In genomic region chr2:111924617-111925107, GRCh38 we compare ENCODE assay signal across 23 cellular contexts. TPM values are rescaled to one million over a fixed set of nuclear protein-coding genes. Genes with fewer than 3 reads are reported as not detected.
A peak's percentile ranks its signal among the peaks of the same experiment; 100 is the strongest.
DNase-seq lines count a peak whose midpoint lies in the region; ATAC-seq, FAIRE-seq and TF ChIP-seq lines count a peak whose summit lies in the region.
"Had no signal": no experiment of that assay in that cellular context is flagged by ENCODE, and none has a peak within 500 bp of the region (broad histone marks: within the 10 kb centered on the region; RNA-seq: fewer than 3 reads in every experiment).

No MANE protein-coding gene starts in this region.

- H3K27me3 Mint-ChIP-seq in mesothelial cell of epicardium (ENCODE audit: low read depth): no peaks in the 10 kb centered on the region

- no peak overlapping the region for H3K9ac ChIP-seq in HepG2 (ENCODE audit: insufficient read depth, low read depth, low read length)
- H3K9ac ChIP-seq: GM23248 had no signal

- H3K27me3 ChIP-seq in PC-9 (ENCODE audit: insufficient read depth, low read depth): no peaks in the 10 kb centered on the region
- no peaks in the 10 kb centered on the region for H3K27me3 ChIP-seq in HepG2 (ENCODE audit: control insufficient read depth in 1 of 2, insufficient read depth in 2 of 2, low read length in 2 of 2)
- H3K27me3 ChIP-seq: MG63 had no signal

- BruUV-seq in PC-9 (replicated peaks; lab: Mats Ljungman, UMichigan) (no TSS peak), HepG2 (replicated peaks; lab: Mats Ljungman, UMichigan) (no TSS peak)

- H3K27ac Mint-ChIP-seq in mesothelial cell of epicardium: peak overlapping the region; percentile 41
- H3K27ac Mint-ChIP-seq: B cell, CD14-positive monocyte, HFFc6 had no signal

- 0 out of 2 replicates have a peak, but pooled peaks cover 5% of the 10 kb centered on the region for H3F3A ChIP-seq in PC-9 (ENCODE audit: insufficient read depth, low read depth)

- H3K4me3 ChIP-seq in PC-9 (no peak overlapping the region), HepG2 (replicated peaks in 1 of 3; ENCODE audit: insufficient read depth in 1 of 3, low read depth in 2 of 3, low read length in 3 of 3) (no peak overlapping the region)
- H3K4me3 ChIP-seq: GM23248, MG63 had no signal

- TF ChIP-seq RAD21 in HepG2 (CRISPR knock-in tag; IDR thresholded peaks at IDR 0.05): no peak

- no peak overlapping the region for H3K4me3 Mint-ChIP-seq in mesothelial cell of epicardium
- H3K4me3 Mint-ChIP-seq: B cell; CD14-positive monocyte; CD8-positive, alpha-beta memory T cell; HFFc6 had no signal

- H3K4me1 Mint-ChIP-seq in mesothelial cell of epicardium: peaks cover 45% of the 10 kb centered on the region
- H3K4me1 Mint-ChIP-seq: B cell; CD8-positive, alpha-beta memory T cell had no signal

- CTCF ChIA-PET in PC-9 (lab: Charles Lee) (no interaction called here), HepG2 (lab: Yijun Ruan, JAX; ENCODE audit: low intra/inter-chr PET ratio, low total read pairs) (no interaction called here)

- in situ Hi-C loops in HepG2 (cut with HindIII; ENCODE audit: extremely low pct_ligation_motif_present, low pct_unique_long_range_greater_than_20kb): no loop called here

- H3K9me3 Mint-ChIP-seq in mesothelial cell of epicardium: no peaks in the 10 kb centered on the region
- H3K9me3 Mint-ChIP-seq: CD14-positive monocyte; CD8-positive, alpha-beta memory T cell; HFFc6 had no signal

- intact Hi-C loops in PC-9 (cut with micrococcal nuclease; ENCODE audit: unreplicated experiment): loop anchor here (5.0 kb wide), 1 partner anchor 58 kb away; no protein-coding TSS in a partner anchor
- intact Hi-C loops in HepG2 (cut with micrococcal nuclease; ENCODE audit: unreplicated experiment): loop anchor here (5.0 kb wide), 1 partner anchor 37 kb away; no protein-coding TSS in a partner anchor

- no peak overlapping the region for H2AFZ ChIP-seq in PC-9
- no peak overlapping the region for H2AFZ ChIP-seq in HepG2 (ENCODE audit: low read length)
- H2AFZ ChIP-seq: GM23248 had no signal

- peaks cover 7% of the 10 kb centered on the region for H3K36me3 Mint-ChIP-seq in mesothelial cell of epicardium
- H3K36me3 Mint-ChIP-seq: CD8-positive, alpha-beta memory T cell had no signal

- H4K20me1 ChIP-seq in PC-9 (ENCODE audit: insufficient read depth) (no peaks in the 10 kb centered on the region), HepG2 (ENCODE audit: insufficient read depth, low read length) (no peaks in the 10 kb centered on the region)

- H3K9me3 ChIP-seq in PC-9 (ENCODE audit: insufficient read depth, low read depth) (no peaks in the 10 kb centered on the region), HepG2 (ENCODE audit: low read length) (no peaks in the 10 kb centered on the region)
- H3K9me3 ChIP-seq: MG63 had no signal

- TF ChIP-seq CTCF in PC-9 (conservative IDR thresholded peaks at IDR 0.05): no peak
- no peak for TF ChIP-seq CTCF in mesothelial cell of epicardium (IDR thresholded peaks at IDR 0.05; ENCODE audit: unreplicated experiment)
- no peak for TF ChIP-seq CTCF in HepG2 (CRISPR knock-in tag; IDR thresholded peaks at IDR 0.05)

- no peak for TF ChIP-seq EP300 in HepG2 (IDR thresholded peaks at IDR 0.05; ENCODE audit: low read depth in 2 of 2, low read length in 2 of 2)
- no peak for TF ChIP-seq EP300 in HepG2 (CRISPR knock-in tag; IDR thresholded peaks at IDR 0.05; ENCODE audit: borderline replicate concordance)

- WGBS in HepG2 (ENCODE audit: low lambda C conversion rate): 96% methylated on average over 3 of the region's 3 CpGs

- H3K27ac ChIP-seq in PC-9 (no peak overlapping the region), HepG2 (ENCODE audit: extremely low read length, insufficient read depth, low read length) (no peak overlapping the region)
- H3K27ac ChIP-seq: GM23248 had no signal

- no peak for ATAC-seq in HG02884 (IDR thresholded peaks at IDR 0.05; ENCODE audit: unreplicated experiment)
- ATAC-seq in HG03196 (IDR thresholded peaks at IDR 0.05; ENCODE audit: unreplicated experiment): no peak
- no peak for ATAC-seq in HepG2
- ATAC-seq: Panc1 had no signal

- no peaks in the 10 kb centered on the region for H3K36me3 ChIP-seq in PC-9 (ENCODE audit: low read depth)
- H3K36me3 ChIP-seq in HepG2 (replicated peaks in 1 of 2; ENCODE audit: control insufficient read depth in 1 of 2, insufficient read depth in 2 of 2, low read length in 2 of 2): peaks cover 8 to 34% of the 10 kb centered on the region in 2 experiments
- H3K36me3 ChIP-seq: MG63 had no signal

- no peaks in the 10 kb centered on the region for H3K9me2 ChIP-seq in PC-9 (ENCODE audit: insufficient read depth)

- TF ChIP-seq POLR2A in HepG2 (IDR thresholded peaks at IDR 0.05; ENCODE audit: insufficient read depth in 1 of 2, low read depth in 2 of 2, low read length in 2 of 2): no peak

- 0 out of 2 replicates have a peak overlapping the region, but pooled peaks have one; percentile 2 for H3K4me2 ChIP-seq in PC-9
- no peak overlapping the region for H3K4me2 ChIP-seq in HepG2 (ENCODE audit: low read depth, low read length)

- peaks cover 27% of the 10 kb centered on the region for H3K4me1 ChIP-seq in PC-9 (replicated peaks; ENCODE audit: insufficient read depth)
- H3K4me1 ChIP-seq in HepG2 (ENCODE audit: insufficient read depth, low read length): peaks cover 38% of the 10 kb centered on the region

- H3K79me2 ChIP-seq in PC-9 (ENCODE audit: low read depth) (no peaks in the 10 kb centered on the region), HepG2 (ENCODE audit: insufficient read depth, low read length) (peaks cover 44% of the 10 kb centered on the region)

- DNase-seq in ELF-1 (ENCODE audit: low read depth, low spot score) (peak; percentile 66), PC-9 (peak in 1 of 2 experiments; percentile 51), mesothelial cell of epicardium (ENCODE audit: low spot score in 2 of 2, unreplicated experiment in 2 of 2) (no peak), T-helper 9 cell (no peak), HepG2 (ENCODE audit: low spot score) (no peak)
- DNase-seq: CD8-positive, alpha-beta memory T cell; DMS153; GM23248; H7; HFFc6; IMR-90; KG1; MG63; NCI-H2029; NCI-H446 treated with DMSO at 0.1 percent for 48 hours; NCI-H526 treated with DMSO at 0.1 percent for 48 hours; SHP77 treated with DMSO at 0.1 percent for 48 hours had no signal

- no peak for FAIRE-seq in HepG2 (lab: Jason Lieb, UNC)
- FAIRE-seq: G401.6 had no signal

- POLR2A ChIA-PET in PC-9 (lab: Charles Lee; ENCODE audit: unreplicated experiment): no interaction called here
- POLR2A ChIA-PET in HepG2 (lab: Yijun Ruan, JAX): no interaction called here

TF ChIP-seq in HepG2, 621 proteins besides CTCF, POLR2A, EP300 and RAD21 (continues in another document):
- TF ChIP-seq NPAS2 (CRISPR knock-in tag; IDR thresholded peaks at IDR 0.05; ENCODE audit: borderline replicate concordance): no peak

RNA-seq across cellular contexts. Expression of gene MERTK, which starts 26.3 kb away (rescaled TPM):
- total RNA-seq in PC-9 (2021): 1.6 and 3.4 TPM in 2 replicates
- total RNA-seq in mesothelial cell of epicardium: 25.1 to 27.3 TPM (median 27.1 TPM) in 3 replicates
- 22.5 and 37.3 TPM in 2 replicates for total RNA-seq in HepG2 (2016; rRNA removed; fragmentation: Illumina TruSeq; extraction: Trizol)
- total RNA-seq in HepG2 (2016; cell fraction: cytosol; rRNA removed; fragmentation: Illumina TruSeq; extraction: Trizol; ENCODE audit: low read depth): 9.7 and 10.2 TPM in 2 replicates
- total RNA-seq in HepG2 (2016; cell fraction: insoluble cytoplasmic fraction; rRNA removed; fragmentation: Illumina TruSeq; extraction: Trizol): 20.5 and 38.2 TPM in 2 replicates
- total RNA-seq in HepG2 (2016; cell fraction: membrane; rRNA removed; fragmentation: Illumina TruSeq; extraction: Trizol): 9.9 and 11.4 TPM in 2 replicates
- 62.8 and 64.0 TPM in 2 replicates for total RNA-seq in HepG2 (2016; cell fraction: nucleus; rRNA removed; fragmentation: Illumina TruSeq; extraction: Trizol)
- polyA plus RNA-seq in HepG2 (2011; rRNA removed): 44.7 and 45.5 TPM in 2 replicates
- 32.3 and 35.9 TPM in 2 replicates for polyA plus RNA-seq in HepG2 (2011; cell fraction: cytosol; rRNA removed)
- polyA plus RNA-seq in HepG2 (2011; cell fraction: nucleus; rRNA removed): 74.2 and 85.4 TPM in 2 replicates
- 17.2 and 32.7 TPM in 2 replicates for polyA plus RNA-seq in HepG2 (2012)
- polyA plus RNA-seq in HepG2 (2016; cell fraction: cytosol; fragmentation: Illumina TruSeq; extraction: Trizol; ENCODE audit: low read depth): 1.2 and 1.5 TPM in 2 replicates
- 16.7 and 17.4 TPM in 2 replicates for polyA plus RNA-seq in HepG2 (2016; cell fraction: insoluble cytoplasmic fraction; fragmentation: Illumina TruSeq; extraction: Trizol; ENCODE audit: low read depth)
- polyA plus RNA-seq in HepG2 (2016; cell fraction: membrane; fragmentation: Illumina TruSeq; extraction: Trizol; ENCODE audit: low read depth): 3.4 TPM in 2 replicates
- polyA plus RNA-seq in HepG2 (2016; cell fraction: nucleus; fragmentation: Illumina TruSeq; extraction: Trizol; ENCODE audit: insufficient read depth, low read depth): 67.5 and 78.5 TPM in 2 replicates
- polyA minus RNA-seq in HepG2 (2011; rRNA and poly(A)+ RNA removed; ENCODE audit: low replicate concordance): 46.5 TPM in 1 of 2 replicates, not detected in the other
- polyA minus RNA-seq in HepG2 (2011; cell fraction: cytosol; rRNA and poly(A)+ RNA removed): 24.0 and 26.2 TPM in 2 replicates
- 55.6 and 65.1 TPM in 2 replicates for polyA minus RNA-seq in HepG2 (2011; cell fraction: nucleus; rRNA and poly(A)+ RNA removed)
- total RNA-seq: HFFc6 had no signal
- polyA plus RNA-seq: GM23248 had no signal

RNA-seq across cellular contexts. Expression of gene ANAPC1, which starts 40.7 kb away (rescaled TPM):
- total RNA-seq in PC-9 (2021) (59.6 and 65.1 TPM in 2 replicates), mesothelial cell of epicardium (54.0 to 56.5 TPM (median 54.0 TPM) in 3 replicates), HepG2 (2016; rRNA removed; fragmentation: Illumina TruSeq; extraction: Trizol) (89.7 and 109 TPM in 2 replicates)
- total RNA-seq in HepG2 (2016; cell fraction: cytosol; rRNA removed; fragmentation: Illumina TruSeq; extraction: Trizol; ENCODE audit: low read depth): 23.1 and 23.4 TPM in 2 replicates
- 86.7 and 103 TPM in 2 replicates for total RNA-seq in HepG2 (2016; cell fraction: insoluble cytoplasmic fraction; rRNA removed; fragmentation: Illumina TruSeq; extraction: Trizol)
- 38.6 and 43.3 TPM in 2 replicates for total RNA-seq in HepG2 (2016; cell fraction: membrane; rRNA removed; fragmentation: Illumina TruSeq; extraction: Trizol)
- total RNA-seq in HepG2 (2016; cell fraction: nucleus; rRNA removed; fragmentation: Illumina TruSeq; extraction: Trizol): 120 and 143 TPM in 2 replicates
- polyA plus RNA-seq in HepG2 (2011; rRNA removed): 42.9 and 50.0 TPM in 2 replicates
- 36.9 and 41.2 TPM in 2 replicates for polyA plus RNA-seq in HepG2 (2011; cell fraction: cytosol; rRNA removed)
- polyA plus RNA-seq in HepG2 (2011; cell fraction: nucleus; rRNA removed): 48.7 and 54.2 TPM in 2 replicates
- polyA plus RNA-seq in HepG2 (2012): 35.3 and 41.2 TPM in 2 replicates
- polyA plus RNA-seq in HepG2 (2016; cell fraction: cytosol; fragmentation: Illumina TruSeq; extraction: Trizol; ENCODE audit: low read depth): 7.8 and 8.5 TPM in 2 replicates
- polyA plus RNA-seq in HepG2 (2016; cell fraction: insoluble cytoplasmic fraction; fragmentation: Illumina TruSeq; extraction: Trizol; ENCODE audit: low read depth): 40.8 and 44.3 TPM in 2 replicates
- polyA plus RNA-seq in HepG2 (2016; cell fraction: membrane; fragmentation: Illumina TruSeq; extraction: Trizol; ENCODE audit: low read depth): 10.7 and 11.8 TPM in 2 replicates
- polyA plus RNA-seq in HepG2 (2016; cell fraction: nucleus; fragmentation: Illumina TruSeq; extraction: Trizol; ENCODE audit: insufficient read depth, low read depth): 53.7 and 58.1 TPM in 2 replicates
- 94.0 and 137 TPM in 2 replicates for polyA minus RNA-seq in HepG2 (2011; rRNA and poly(A)+ RNA removed; ENCODE audit: low replicate concordance)
- polyA minus RNA-seq in HepG2 (2011; cell fraction: cytosol; rRNA and poly(A)+ RNA removed): 65.4 and 74.5 TPM in 2 replicates
- 223 and 242 TPM in 2 replicates for polyA minus RNA-seq in HepG2 (2011; cell fraction: nucleus; rRNA and poly(A)+ RNA removed)
